ENCODE assay signal across 8 cellular contexts in genomic region chr2:237474511-237474911, GRCh38. TPM values are rescaled to one million over a fixed set of nuclear protein-coding genes. Genes with fewer than 3 reads are reported as not detected.
A peak's percentile ranks its signal among the peaks of the same experiment; 100 is the strongest.
DNase-seq lines count a peak whose midpoint lies in the region; ATAC-seq and TF ChIP-seq lines count a peak whose summit lies in the region.

No MANE protein-coding gene starts in this region.

- ATAC-seq in gastroesophageal sphincter (no peak), psoas muscle (peak in 1 of 4 donors; percentile 4)

- TF ChIP-seq CTCF in WERI-Rb-1 (IDR thresholded peaks at IDR 0.05; ENCODE audit: low read depth, low read length) (no peak), gastroesophageal sphincter (IDR thresholded peaks at IDR 0.05) (no peak), psoas muscle (IDR thresholded peaks at IDR 0.05) (no peak)

- H3K4me1 ChIP-seq in gastroesophageal sphincter: peaks cover 0 to 54% (median 10%) of the 10 kb centered on the region in 3 donors
- H3K4me1 ChIP-seq in psoas muscle: peaks cover 18% of the 10 kb centered on the region

- TF ChIP-seq POLR2A in gastroesophageal sphincter (IDR thresholded peaks at IDR 0.05): no peak

- TF ChIP-seq EP300 in gastroesophageal sphincter (IDR thresholded peaks at IDR 0.05): no peak

- WGBS in gastroesophageal sphincter (ENCODE audit: low coverage in 1 of 2), 2 donors: no CpG with 5 or more reads among the region's 10 CpGs
- 51 to 62% (median 62%) methylated on average over 10 of the region's 10 CpGs for WGBS in psoas muscle, 3 donors

- H3K36me3 ChIP-seq in WERI-Rb-1 (no peaks in the 10 kb centered on the region), gastroesophageal sphincter (no peaks in the 10 kb centered on the region), psoas muscle (ENCODE audit: insufficient read depth in 1 of 2, low read depth in 1 of 2) (no peaks in the 10 kb centered on the region)

- H3K4me3 ChIP-seq in GM08714 (ENCODE audit: low read length): peak overlapping the region; percentile 73; the same call in 1 of the 2 replicates
- H3K4me3 ChIP-seq in WERI-Rb-1 (ENCODE audit: low read depth, low read length): peak overlapping the region; percentile 75
- peak overlapping the region in 1 of 2 donors; percentile 78 for H3K4me3 ChIP-seq in gastroesophageal sphincter
- H3K4me3 ChIP-seq in psoas muscle: peak overlapping the region; percentile 90

- peaks cover 69% of the 10 kb centered on the region for H3K27me3 ChIP-seq in WERI-Rb-1 (ENCODE audit: insufficient read depth, low read depth, severe bottlenecking)
- no peaks in the 10 kb centered on the region for H3K27me3 ChIP-seq in gastroesophageal sphincter
- peaks cover 0 to 8% (median 0%) of the 10 kb centered on the region in 3 donors for H3K27me3 ChIP-seq in psoas muscle (ENCODE audit: insufficient read depth in 3 of 3, low read length in 2 of 3)

- DNase-seq in WERI-Rb-1 (no peak), psoas muscle (peak; percentile 41 to 74), NCI-H2227 treated with DMSO at 0.1 percent for 48 hours (lab: John Stamatoyannopoulos, UW) (no peak), NCI-H2171 (lab: John Stamatoyannopoulos, UW) (no peak), LoVo (ENCODE audit: low spot score) (no peak)
- no peak for DNase-seq in stimulated activated CD4-positive, alpha-beta T cell treated with anti-CD3 and anti-CD28 coated beads, Interleukin-2, amount 100 ng/mL, for 48 hours

- intact Hi-C loops in psoas muscle (cut with DNase I): loop anchor here (2.0 to 10.0 kb wide), 4 partner anchors 52 to 380 kb away; no protein-coding TSS in a partner anchor

- no peaks in the 10 kb centered on the region for H3K9me3 ChIP-seq in WERI-Rb-1 (ENCODE audit: severe bottlenecking)
- H3K9me3 ChIP-seq in gastroesophageal sphincter: no peaks in the 10 kb centered on the region
- no peaks in the 10 kb centered on the region for H3K9me3 ChIP-seq in psoas muscle

- H3K27ac ChIP-seq in WERI-Rb-1: no peak overlapping the region
- peak overlapping the region in 3 of 4 donors; percentile 92 to 94 (median 94) for H3K27ac ChIP-seq in gastroesophageal sphincter
- peak overlapping the region; percentile 90 for H3K27ac ChIP-seq in psoas muscle

RNA-seq across cellular contexts. Expression of gene MLPH, which starts 12.5 kb away (rescaled TPM):
- 10 to 100 TPM in 2 of 4 donors, 1 to 10 TPM in 2; 1.8 to 13.8 (median 10.8) TPM for total RNA-seq in gastroesophageal sphincter
- 1 to 10 TPM in 3 of 4 donors, under 1 TPM in 1; 0.91 to 7.8 (median 3.2) TPM for total RNA-seq in psoas muscle
- 1 to 10 TPM; 1.4 to 5.6 (median 1.9) TPM for polyA plus RNA-seq in psoas muscle

Comparison
In these comparisons a context has a peak if more than half of its experiments do, and no peak if none do; other contexts are left out.
1. DNase-seq: peak in psoas muscle (2 of 2); none in WERI-Rb-1 (single experiment), NCI-H2227 treated with DMSO at 0.1 percent for 48 hours (single experiment), stimulated activated CD4-positive, alpha-beta T cell treated with anti-CD3 and anti-CD28 coated beads, Interleukin-2, amount 100 ng/mL, for 48 hours (0 of 2), NCI-H2171 (single experiment) and LoVo (single experiment).